11 cellular contexts compared by ENCODE assay signal in the genomic region with DNA sequence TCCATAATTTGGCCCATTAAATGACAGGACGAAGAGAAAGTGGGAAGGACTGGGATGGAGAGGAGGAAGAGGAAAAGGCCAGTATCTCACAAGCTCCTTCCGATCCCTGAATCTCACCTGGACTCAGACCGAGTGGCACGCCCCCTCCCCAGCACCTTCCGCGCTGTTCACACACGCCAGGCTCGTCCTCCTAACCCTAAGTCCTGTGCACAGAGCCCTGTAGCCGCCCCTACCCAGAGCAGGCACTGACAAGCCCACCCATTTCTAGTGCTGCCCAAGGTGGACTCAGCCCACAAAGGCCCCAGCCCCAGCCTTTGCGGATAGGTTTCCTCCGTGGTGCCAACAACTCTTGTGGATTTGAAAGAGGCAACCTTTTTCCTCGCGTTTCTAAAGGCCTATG. TPM values are rescaled to one million over a fixed set of nuclear protein-coding genes. Genes with fewer than 3 reads are reported as not detected.
DNase-seq lines count a peak whose midpoint lies in the region; ATAC-seq and TF ChIP-seq lines count a peak whose summit lies in the region.
"Had no signal": no experiment of that assay in that cellular context is flagged by ENCODE, and none has a peak within 500 bp of the region (broad histone marks: within the 10 kb centered on the region; RNA-seq: fewer than 3 reads in every experiment).

No MANE protein-coding gene starts in this region.

- in situ Hi-C loops in HAP-1 (cut with MboI; ENCODE audit: low sequenced_read_pairs), result loop anchor here (10.0 to 25.0 kb wide), 4 partner anchors 98 to 973 kb away; no protein-coding TSS in a partner anchor

- peaks cover 14% of the 10 kb centered on the region for H3K4me1 Mint-ChIP-seq in glutamatergic neuron (ENCODE audit: low read depth, unreplicated experiment)
- H3K4me1 Mint-ChIP-seq in progenitor cell of endocrine pancreas (ENCODE audit: low read depth), result peaks cover 19% of the 10 kb centered on the region

- H3K27me3 Mint-ChIP-seq in glutamatergic neuron (ENCODE audit: unreplicated experiment), result peaks cover 15% of the 10 kb centered on the region
- H3K27me3 Mint-ChIP-seq in progenitor cell of endocrine pancreas, result peaks cover 6% of the 10 kb centered on the region

- no peak for TF ChIP-seq CTCF in glutamatergic neuron (IDR thresholded peaks at IDR 0.05; ENCODE audit: partially characterized antibody, unreplicated experiment)
- no peak for TF ChIP-seq CTCF in progenitor cell of endocrine pancreas (IDR thresholded peaks at IDR 0.05; ENCODE audit: unreplicated experiment)

- ATAC-seq in GM21619 (IDR thresholded peaks at IDR 0.05; ENCODE audit: unreplicated experiment), result no peak

- H3K9ac ChIP-seq in adipocyte (ENCODE audit: low read length), result peak overlapping the region; percentile 82

- peak; percentile 53 for DNase-seq in H7
- DNase-seq in adipocyte (ENCODE audit: low read depth), result no peak
- DNase-seq in glutamatergic neuron, result no peak
- DNase-seq in progenitor cell of endocrine pancreas (ENCODE audit: low spot score, unreplicated experiment), result no peak
- DNase-seq in LoVo (ENCODE audit: low spot score), result no peak
- DNase-seq in GDM1 (lab: John Stamatoyannopoulos, UW), result no peak
- no peak for DNase-seq in HAP-1 (ENCODE audit: low spot score in 2 of 2)
- DNase-seq: NCI-H2107; stimulated activated CD8-positive, alpha-beta memory T cell treated with anti-CD3 and anti-CD28 coated beads, Interleukin-4, amount 100 ng/mL, for 48 hours; T-helper 9 cell had no signal

- peaks cover 51% of the 10 kb centered on the region for H3K4me1 ChIP-seq in adipocyte (ENCODE audit: control insufficient read depth, insufficient read depth, low read length)
- H3K4me1 ChIP-seq in HAP-1, result no peaks in the 10 kb centered on the region

- H3K27me3 ChIP-seq in H7 (ENCODE audit: control insufficient read depth, insufficient read depth, low read length) (peaks cover 11% of the 10 kb centered on the region), adipocyte (replicated peaks; ENCODE audit: control insufficient read depth, insufficient read depth, low read length) (no peaks in the 10 kb centered on the region), HAP-1 (ENCODE audit: low read depth) (peaks cover 14% of the 10 kb centered on the region)

- H3K4me3 Mint-ChIP-seq in glutamatergic neuron (ENCODE audit: unreplicated experiment), result peak overlapping the region; percentile 90
- H3K4me3 Mint-ChIP-seq in progenitor cell of endocrine pancreas (ENCODE audit: low read depth), result peak overlapping the region; percentile 88

- H3K27ac Mint-ChIP-seq in glutamatergic neuron (ENCODE audit: unreplicated experiment) (peak overlapping the region; percentile 88), progenitor cell of endocrine pancreas (peak overlapping the region; percentile 97)

- H3K9me3 ChIP-seq in adipocyte (ENCODE audit: control insufficient read depth, low read length), result no peaks in the 10 kb centered on the region
- no peaks in the 10 kb centered on the region for H3K9me3 ChIP-seq in HAP-1

- H3K4me3 ChIP-seq in H7 (ENCODE audit: insufficient read depth, low read depth, low read length), result peak overlapping the region; percentile 57
- peak overlapping the region; percentile 83 for H3K4me3 ChIP-seq in adipocyte (ENCODE audit: low read length)
- no peak overlapping the region for H3K4me3 ChIP-seq in HAP-1

- H3K36me3 ChIP-seq in H7 (replicated peaks; ENCODE audit: control insufficient read depth, insufficient read depth, low read length) (no peaks in the 10 kb centered on the region), adipocyte (ENCODE audit: control insufficient read depth, insufficient read depth, low read length, severe bottlenecking) (peaks cover 6% of the 10 kb centered on the region), HAP-1 (replicated peaks) (no peaks in the 10 kb centered on the region)

- H3K36me3 Mint-ChIP-seq in glutamatergic neuron (ENCODE audit: unreplicated experiment) (peaks cover 6% of the 10 kb centered on the region), progenitor cell of endocrine pancreas (ENCODE audit: insufficient read depth) (peaks cover 15% of the 10 kb centered on the region)

- H3K9me3 Mint-ChIP-seq in glutamatergic neuron (ENCODE audit: unreplicated experiment) (peaks cover 13% of the 10 kb centered on the region), progenitor cell of endocrine pancreas (ENCODE audit: low read depth) (no peaks in the 10 kb centered on the region)

RNA-seq across cellular contexts. Expression of a gene that starts 9.2 kb away (rescaled TPM):
- 3.8 and 4.9 TPM in 2 replicates for total RNA-seq in H7 (2014; rRNA removed; shearing (Covaris generic))
- 2.4 TPM for total RNA-seq in glutamatergic neuron (ENCODE audit: unreplicated experiment)
- 14.2 and 16.7 TPM in 2 replicates for total RNA-seq in progenitor cell of endocrine pancreas
